Comparison of ENCODE assay signal across 1 cellular context in the genomic region with DNA sequence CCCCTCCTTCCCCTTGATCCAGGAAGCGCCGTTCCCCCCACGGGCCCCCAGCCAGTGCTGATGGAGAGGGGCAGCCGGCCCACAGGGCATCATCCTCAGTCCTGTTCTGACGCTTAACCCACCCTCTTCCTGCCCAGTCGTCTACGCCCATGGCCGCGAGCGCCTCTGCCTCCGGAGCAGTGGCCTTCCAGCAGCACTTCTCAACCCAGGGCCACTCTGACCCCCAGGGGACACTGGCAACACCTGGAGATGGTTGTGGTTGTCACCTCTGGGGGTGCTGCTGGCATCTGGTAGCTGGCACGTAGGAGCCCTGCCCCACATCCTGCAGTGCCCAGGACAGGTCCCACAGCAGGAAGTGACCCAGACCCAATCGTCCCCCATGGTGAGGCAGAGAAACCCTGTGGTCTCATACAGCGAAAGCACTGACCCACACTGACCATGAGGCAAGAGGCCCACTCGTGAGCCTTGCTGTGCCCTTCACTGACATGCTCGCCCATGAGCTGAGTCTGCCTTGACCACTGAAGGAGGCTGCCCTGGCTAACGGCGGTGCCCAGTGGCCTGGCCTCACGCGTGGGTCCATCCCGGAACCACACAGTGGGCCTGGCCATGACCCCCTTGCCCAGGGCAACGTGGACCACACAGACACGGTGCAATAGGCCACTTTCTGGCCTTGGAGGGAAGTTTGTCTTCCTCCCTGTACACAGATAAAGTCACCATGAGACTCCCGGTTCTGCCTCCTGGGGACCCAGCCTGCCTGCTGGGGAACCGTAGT.
TF ChIP-seq lines count a peak whose summit lies in the region.

No MANE protein-coding gene starts in this region.

TF ChIP-seq in HepG2, 621 proteins besides CTCF, POLR2A, EP300 and RAD21 (continued from another document):
- TF ChIP-seq FOXJ3 (CRISPR knock-in tag; IDR thresholded peaks at IDR 0.05; ENCODE audit: borderline replicate concordance) (no peak), HOXA3 (CRISPR knock-in tag; IDR thresholded peaks at IDR 0.05) (peak; percentile 13; the same call in 1 of the 2 replicates), NFKB2 (CRISPR knock-in tag; IDR thresholded peaks at IDR 0.05; ENCODE audit: borderline replicate concordance) (no peak; the same call in 1 of the 2 replicates), TOPORS (CRISPR knock-in tag; IDR thresholded peaks at IDR 0.05) (no peak), ZSCAN5A (CRISPR knock-in tag; IDR thresholded peaks at IDR 0.05; ENCODE audit: borderline replicate concordance) (no peak), ZFX (CRISPR knock-in tag; IDR thresholded peaks at IDR 0.05; ENCODE audit: low read depth) (0 out of 2 replicates have a peak, but pooled peaks have one; percentile 35), KDM5B (CRISPR knock-in tag; IDR thresholded peaks at IDR 0.05; ENCODE audit: borderline replicate concordance) (peak; percentile 16; the same call in 1 of the 2 replicates), ARID5B (CRISPR knock-in tag; IDR thresholded peaks at IDR 0.05) (no peak), SNAPC2 (CRISPR knock-in tag; IDR thresholded peaks at IDR 0.05) (no peak), ZNF761 (CRISPR knock-in tag; conservative IDR thresholded peaks at IDR 0.05) (no peak), ZNF891 (CRISPR knock-in tag; IDR thresholded peaks at IDR 0.05) (peak; percentile 52; the same call in 1 of the 2 replicates), ZNF235 (CRISPR knock-in tag; IDR thresholded peaks at IDR 0.05; ENCODE audit: borderline replicate concordance) (0 out of 2 replicates have a peak, but pooled peaks have one; percentile 32), ZNF567 (CRISPR knock-in tag; IDR thresholded peaks at IDR 0.05; ENCODE audit: borderline replicate concordance) (no peak), IRF9 (CRISPR knock-in tag; IDR thresholded peaks at IDR 0.05; ENCODE audit: borderline replicate concordance) (0 out of 2 replicates have a peak, but pooled peaks have one; percentile 47), MTA1 (CRISPR knock-in tag; IDR thresholded peaks at IDR 0.05; ENCODE audit: borderline replicate concordance) (0 out of 2 replicates have a peak, but pooled peaks have one; percentile 4), DNMT1 (CRISPR knock-in tag; IDR thresholded peaks at IDR 0.05) (no peak), SRSF4 (IDR thresholded peaks at IDR 0.05; ENCODE audit: low read depth, low read length, poor library complexity, severe bottlenecking) (no peak), ZNF816 (CRISPR knock-in tag; IDR thresholded peaks at IDR 0.05; ENCODE audit: borderline replicate concordance) (no peak), ATRX (CRISPR knock-in tag; IDR thresholded peaks at IDR 0.05; ENCODE audit: borderline replicate concordance) (no peak), ZNF207 (IDR thresholded peaks at IDR 0.05; ENCODE audit: borderline replicate concordance) (no peak), ZNF7 (CRISPR knock-in tag; IDR thresholded peaks at IDR 0.05) (no peak)
- TF ChIP-seq, protein P1, sequence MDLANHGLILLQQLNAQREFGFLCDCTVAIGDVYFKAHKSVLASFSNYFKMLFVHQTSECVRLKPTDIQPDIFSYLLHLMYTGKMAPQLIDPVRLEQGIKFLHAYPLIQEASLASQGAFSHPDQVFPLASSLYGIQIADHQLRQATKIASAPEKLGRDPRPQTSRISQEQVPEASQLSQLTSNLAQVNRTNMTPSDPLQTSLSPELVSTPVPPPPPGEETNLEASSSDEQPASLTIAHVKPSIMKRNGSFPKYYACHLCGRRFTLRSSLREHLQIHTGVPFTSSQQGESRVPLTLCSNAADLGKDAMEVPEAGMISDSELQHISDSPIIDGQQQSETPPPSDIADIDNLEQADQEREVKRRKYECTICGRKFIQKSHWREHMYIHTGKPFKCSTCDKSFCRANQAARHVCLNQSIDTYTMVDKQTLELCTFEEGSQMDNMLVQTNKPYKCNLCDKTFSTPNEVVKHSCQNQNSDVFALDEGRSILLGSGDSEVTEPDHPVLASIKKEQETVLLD (CRISPR knock-in tag; IDR thresholded peaks at IDR 0.05; ENCODE audit: low read depth), result 0 out of 2 replicates have a peak, but pooled peaks have one; percentile 36
- TF ChIP-seq, protein P2, sequence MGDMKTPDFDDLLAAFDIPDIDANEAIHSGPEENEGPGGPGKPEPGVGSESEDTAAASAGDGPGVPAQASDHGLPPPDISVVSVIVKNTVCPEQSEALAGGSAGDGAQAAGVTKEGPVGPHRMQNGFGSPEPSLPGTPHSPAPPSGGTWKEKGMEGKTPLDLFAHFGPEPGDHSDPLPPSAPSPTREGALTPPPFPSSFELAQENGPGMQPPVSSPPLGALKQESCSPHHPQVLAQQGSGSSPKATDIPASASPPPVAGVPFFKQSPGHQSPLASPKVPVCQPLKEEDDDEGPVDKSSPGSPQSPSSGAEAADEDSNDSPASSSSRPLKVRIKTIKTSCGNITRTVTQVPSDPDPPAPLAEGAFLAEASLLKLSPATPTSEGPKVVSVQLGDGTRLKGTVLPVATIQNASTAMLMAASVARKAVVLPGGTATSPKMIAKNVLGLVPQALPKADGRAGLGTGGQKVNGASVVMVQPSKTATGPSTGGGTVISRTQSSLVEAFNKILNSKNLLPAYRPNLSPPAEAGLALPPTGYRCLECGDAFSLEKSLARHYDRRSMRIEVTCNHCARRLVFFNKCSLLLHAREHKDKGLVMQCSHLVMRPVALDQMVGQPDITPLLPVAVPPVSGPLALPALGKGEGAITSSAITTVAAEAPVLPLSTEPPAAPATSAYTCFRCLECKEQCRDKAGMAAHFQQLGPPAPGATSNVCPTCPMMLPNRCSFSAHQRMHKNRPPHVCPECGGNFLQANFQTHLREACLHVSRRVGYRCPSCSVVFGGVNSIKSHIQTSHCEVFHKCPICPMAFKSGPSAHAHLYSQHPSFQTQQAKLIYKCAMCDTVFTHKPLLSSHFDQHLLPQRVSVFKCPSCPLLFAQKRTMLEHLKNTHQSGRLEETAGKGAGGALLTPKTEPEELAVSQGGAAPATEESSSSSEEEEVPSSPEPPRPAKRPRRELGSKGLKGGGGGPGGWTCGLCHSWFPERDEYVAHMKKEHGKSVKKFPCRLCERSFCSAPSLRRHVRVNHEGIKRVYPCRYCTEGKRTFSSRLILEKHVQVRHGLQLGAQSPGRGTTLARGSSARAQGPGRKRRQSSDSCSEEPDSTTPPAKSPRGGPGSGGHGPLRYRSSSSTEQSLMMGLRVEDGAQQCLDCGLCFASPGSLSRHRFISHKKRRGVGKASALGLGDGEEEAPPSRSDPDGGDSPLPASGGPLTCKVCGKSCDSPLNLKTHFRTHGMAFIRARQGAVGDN (CRISPR knock-in tag; IDR thresholded peaks at IDR 0.05), result peak; percentile 74
- TF ChIP-seq, protein P3, sequence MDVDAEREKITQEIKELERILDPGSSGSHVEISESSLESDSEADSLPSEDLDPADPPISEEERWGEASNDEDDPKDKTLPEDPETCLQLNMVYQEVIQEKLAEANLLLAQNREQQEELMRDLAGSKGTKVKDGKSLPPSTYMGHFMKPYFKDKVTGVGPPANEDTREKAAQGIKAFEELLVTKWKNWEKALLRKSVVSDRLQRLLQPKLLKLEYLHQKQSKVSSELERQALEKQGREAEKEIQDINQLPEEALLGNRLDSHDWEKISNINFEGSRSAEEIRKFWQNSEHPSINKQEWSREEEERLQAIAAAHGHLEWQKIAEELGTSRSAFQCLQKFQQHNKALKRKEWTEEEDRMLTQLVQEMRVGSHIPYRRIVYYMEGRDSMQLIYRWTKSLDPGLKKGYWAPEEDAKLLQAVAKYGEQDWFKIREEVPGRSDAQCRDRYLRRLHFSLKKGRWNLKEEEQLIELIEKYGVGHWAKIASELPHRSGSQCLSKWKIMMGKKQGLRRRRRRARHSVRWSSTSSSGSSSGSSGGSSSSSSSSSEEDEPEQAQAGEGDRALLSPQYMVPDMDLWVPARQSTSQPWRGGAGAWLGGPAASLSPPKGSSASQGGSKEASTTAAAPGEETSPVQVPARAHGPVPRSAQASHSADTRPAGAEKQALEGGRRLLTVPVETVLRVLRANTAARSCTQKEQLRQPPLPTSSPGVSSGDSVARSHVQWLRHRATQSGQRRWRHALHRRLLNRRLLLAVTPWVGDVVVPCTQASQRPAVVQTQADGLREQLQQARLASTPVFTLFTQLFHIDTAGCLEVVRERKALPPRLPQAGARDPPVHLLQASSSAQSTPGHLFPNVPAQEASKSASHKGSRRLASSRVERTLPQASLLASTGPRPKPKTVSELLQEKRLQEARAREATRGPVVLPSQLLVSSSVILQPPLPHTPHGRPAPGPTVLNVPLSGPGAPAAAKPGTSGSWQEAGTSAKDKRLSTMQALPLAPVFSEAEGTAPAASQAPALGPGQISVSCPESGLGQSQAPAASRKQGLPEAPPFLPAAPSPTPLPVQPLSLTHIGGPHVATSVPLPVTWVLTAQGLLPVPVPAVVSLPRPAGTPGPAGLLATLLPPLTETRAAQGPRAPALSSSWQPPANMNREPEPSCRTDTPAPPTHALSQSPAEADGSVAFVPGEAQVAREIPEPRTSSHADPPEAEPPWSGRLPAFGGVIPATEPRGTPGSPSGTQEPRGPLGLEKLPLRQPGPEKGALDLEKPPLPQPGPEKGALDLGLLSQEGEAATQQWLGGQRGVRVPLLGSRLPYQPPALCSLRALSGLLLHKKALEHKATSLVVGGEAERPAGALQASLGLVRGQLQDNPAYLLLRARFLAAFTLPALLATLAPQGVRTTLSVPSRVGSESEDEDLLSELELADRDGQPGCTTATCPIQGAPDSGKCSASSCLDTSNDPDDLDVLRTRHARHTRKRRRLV (CRISPR knock-in tag; IDR thresholded peaks at IDR 0.05), result no peak
- TF ChIP-seq, protein P4, sequence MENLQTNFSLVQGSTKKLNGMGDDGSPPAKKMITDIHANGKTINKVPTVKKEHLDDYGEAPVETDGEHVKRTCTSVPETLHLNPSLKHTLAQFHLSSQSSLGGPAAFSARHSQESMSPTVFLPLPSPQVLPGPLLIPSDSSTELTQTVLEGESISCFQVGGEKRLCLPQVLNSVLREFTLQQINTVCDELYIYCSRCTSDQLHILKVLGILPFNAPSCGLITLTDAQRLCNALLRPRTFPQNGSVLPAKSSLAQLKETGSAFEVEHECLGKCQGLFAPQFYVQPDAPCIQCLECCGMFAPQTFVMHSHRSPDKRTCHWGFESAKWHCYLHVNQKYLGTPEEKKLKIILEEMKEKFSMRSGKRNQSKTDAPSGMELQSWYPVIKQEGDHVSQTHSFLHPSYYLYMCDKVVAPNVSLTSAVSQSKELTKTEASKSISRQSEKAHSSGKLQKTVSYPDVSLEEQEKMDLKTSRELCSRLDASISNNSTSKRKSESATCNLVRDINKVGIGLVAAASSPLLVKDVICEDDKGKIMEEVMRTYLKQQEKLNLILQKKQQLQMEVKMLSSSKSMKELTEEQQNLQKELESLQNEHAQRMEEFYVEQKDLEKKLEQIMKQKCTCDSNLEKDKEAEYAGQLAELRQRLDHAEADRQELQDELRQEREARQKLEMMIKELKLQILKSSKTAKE (CRISPR knock-in tag; IDR thresholded peaks at IDR 0.05; ENCODE audit: borderline replicate concordance), result no peak; the same call in 1 of the 2 replicates
